Comparison of ENCODE assay signal across 1 cellular context in the genomic region with DNA sequence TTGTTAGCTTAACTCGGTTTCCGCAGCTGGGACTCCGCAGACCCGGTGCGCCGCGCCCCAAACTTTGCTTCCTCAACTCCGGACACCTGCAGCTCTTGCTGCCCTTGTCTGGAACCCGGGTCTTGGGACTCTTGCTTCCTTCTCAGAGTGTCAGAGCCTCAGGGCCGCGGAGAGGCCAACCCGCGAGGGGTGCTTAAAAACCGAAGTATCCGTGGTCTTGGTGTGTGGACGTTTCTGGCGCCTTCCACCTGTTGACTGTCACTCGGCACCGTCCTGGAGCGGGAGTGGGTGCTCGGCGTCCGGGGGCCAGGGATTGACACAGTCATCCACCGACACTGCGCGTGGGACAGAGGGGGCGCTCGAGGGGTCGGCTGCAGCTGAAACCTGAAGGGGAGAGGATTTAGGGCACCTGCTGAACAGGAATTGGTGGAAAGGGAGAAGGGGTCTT.
TF ChIP-seq lines count a peak whose summit lies in the region.

No MANE protein-coding gene starts in this region.

TF ChIP-seq in HepG2, 621 proteins besides CTCF, POLR2A, EP300 and RAD21 (continued from another document and continues in another):
- TF ChIP-seq MBD4 (IDR thresholded peaks at IDR 0.05; ENCODE audit: borderline replicate concordance, low read length): no peak
- TF ChIP-seq GFI1 (CRISPR knock-in tag; IDR thresholded peaks at IDR 0.05; ENCODE audit: borderline replicate concordance): no peak
- 0 out of 2 replicates have a peak, but pooled peaks have one; percentile 16 for TF ChIP-seq ZNF317 (CRISPR knock-in tag; IDR thresholded peaks at IDR 0.05)
- TF ChIP-seq MTA1 (CRISPR knock-in tag; IDR thresholded peaks at IDR 0.05; ENCODE audit: borderline replicate concordance): peak; percentile 14; the same call in 1 of the 2 replicates
- 0 out of 2 replicates have a peak, but pooled peaks have one; percentile 30 for TF ChIP-seq ZNF816 (CRISPR knock-in tag; IDR thresholded peaks at IDR 0.05; ENCODE audit: borderline replicate concordance)
- TF ChIP-seq ZNF235 (CRISPR knock-in tag; IDR thresholded peaks at IDR 0.05; ENCODE audit: borderline replicate concordance): 0 out of 2 replicates have a peak, but pooled peaks have one; percentile 51
- no peak for TF ChIP-seq TMF1 (CRISPR knock-in tag; IDR thresholded peaks at IDR 0.05; ENCODE audit: low read depth)
- TF ChIP-seq ELF3 (CRISPR knock-in tag; IDR thresholded peaks at IDR 0.05): 0 out of 2 replicates have a peak, but pooled peaks have one; percentile 1
- TF ChIP-seq HOXD1 (CRISPR knock-in tag; IDR thresholded peaks at IDR 0.05): no peak
- 0 out of 2 replicates have a peak, but pooled peaks have one; percentile 6 for TF ChIP-seq ARHGAP35 (CRISPR knock-in tag; IDR thresholded peaks at IDR 0.05; ENCODE audit: borderline replicate concordance)
- TF ChIP-seq, protein P1, sequence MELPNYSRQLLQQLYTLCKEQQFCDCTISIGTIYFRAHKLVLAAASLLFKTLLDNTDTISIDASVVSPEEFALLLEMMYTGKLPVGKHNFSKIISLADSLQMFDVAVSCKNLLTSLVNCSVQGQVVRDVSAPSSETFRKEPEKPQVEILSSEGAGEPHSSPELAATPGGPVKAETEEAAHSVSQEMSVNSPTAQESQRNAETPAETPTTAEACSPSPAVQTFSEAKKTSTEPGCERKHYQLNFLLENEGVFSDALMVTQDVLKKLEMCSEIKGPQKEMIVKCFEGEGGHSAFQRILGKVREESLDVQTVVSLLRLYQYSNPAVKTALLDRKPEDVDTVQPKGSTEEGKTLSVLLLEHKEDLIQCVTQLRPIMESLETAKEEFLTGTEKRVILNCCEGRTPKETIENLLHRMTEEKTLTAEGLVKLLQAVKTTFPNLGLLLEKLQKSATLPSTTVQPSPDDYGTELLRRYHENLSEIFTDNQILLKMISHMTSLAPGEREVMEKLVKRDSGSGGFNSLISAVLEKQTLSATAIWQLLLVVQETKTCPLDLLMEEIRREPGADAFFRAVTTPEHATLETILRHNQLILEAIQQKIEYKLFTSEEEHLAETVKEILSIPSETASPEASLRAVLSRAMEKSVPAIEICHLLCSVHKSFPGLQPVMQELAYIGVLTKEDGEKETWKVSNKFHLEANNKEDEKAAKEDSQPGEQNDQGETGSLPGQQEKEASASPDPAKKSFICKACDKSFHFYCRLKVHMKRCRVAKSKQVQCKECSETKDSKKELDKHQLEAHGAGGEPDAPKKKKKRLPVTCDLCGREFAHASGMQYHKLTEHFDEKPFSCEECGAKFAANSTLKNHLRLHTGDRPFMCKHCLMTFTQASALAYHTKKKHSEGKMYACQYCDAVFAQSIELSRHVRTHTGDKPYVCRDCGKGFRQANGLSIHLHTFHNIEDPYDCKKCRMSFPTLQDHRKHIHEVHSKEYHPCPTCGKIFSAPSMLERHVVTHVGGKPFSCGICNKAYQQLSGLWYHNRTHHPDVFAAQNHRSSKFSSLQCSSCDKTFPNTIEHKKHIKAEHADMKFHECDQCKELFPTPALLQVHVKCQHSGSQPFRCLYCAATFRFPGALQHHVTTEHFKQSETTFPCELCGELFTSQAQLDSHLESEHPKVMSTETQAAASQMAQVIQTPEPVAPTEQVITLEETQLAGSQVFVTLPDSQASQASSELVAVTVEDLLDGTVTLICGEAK (IDR thresholded peaks at IDR 0.05): no peak
- TF ChIP-seq, protein P1 (CRISPR knock-in tag; IDR thresholded peaks at IDR 0.05): no peak
- TF ChIP-seq, protein P2, sequence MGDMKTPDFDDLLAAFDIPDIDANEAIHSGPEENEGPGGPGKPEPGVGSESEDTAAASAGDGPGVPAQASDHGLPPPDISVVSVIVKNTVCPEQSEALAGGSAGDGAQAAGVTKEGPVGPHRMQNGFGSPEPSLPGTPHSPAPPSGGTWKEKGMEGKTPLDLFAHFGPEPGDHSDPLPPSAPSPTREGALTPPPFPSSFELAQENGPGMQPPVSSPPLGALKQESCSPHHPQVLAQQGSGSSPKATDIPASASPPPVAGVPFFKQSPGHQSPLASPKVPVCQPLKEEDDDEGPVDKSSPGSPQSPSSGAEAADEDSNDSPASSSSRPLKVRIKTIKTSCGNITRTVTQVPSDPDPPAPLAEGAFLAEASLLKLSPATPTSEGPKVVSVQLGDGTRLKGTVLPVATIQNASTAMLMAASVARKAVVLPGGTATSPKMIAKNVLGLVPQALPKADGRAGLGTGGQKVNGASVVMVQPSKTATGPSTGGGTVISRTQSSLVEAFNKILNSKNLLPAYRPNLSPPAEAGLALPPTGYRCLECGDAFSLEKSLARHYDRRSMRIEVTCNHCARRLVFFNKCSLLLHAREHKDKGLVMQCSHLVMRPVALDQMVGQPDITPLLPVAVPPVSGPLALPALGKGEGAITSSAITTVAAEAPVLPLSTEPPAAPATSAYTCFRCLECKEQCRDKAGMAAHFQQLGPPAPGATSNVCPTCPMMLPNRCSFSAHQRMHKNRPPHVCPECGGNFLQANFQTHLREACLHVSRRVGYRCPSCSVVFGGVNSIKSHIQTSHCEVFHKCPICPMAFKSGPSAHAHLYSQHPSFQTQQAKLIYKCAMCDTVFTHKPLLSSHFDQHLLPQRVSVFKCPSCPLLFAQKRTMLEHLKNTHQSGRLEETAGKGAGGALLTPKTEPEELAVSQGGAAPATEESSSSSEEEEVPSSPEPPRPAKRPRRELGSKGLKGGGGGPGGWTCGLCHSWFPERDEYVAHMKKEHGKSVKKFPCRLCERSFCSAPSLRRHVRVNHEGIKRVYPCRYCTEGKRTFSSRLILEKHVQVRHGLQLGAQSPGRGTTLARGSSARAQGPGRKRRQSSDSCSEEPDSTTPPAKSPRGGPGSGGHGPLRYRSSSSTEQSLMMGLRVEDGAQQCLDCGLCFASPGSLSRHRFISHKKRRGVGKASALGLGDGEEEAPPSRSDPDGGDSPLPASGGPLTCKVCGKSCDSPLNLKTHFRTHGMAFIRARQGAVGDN (CRISPR knock-in tag; IDR thresholded peaks at IDR 0.05): peak; percentile 74
- no peak for TF ChIP-seq YEATS4 (CRISPR knock-in tag; IDR thresholded peaks at IDR 0.05; ENCODE audit: borderline replicate concordance)
- no peak for TF ChIP-seq AKAP8 (CRISPR knock-in tag; IDR thresholded peaks at IDR 0.05)
- TF ChIP-seq, protein P3, sequence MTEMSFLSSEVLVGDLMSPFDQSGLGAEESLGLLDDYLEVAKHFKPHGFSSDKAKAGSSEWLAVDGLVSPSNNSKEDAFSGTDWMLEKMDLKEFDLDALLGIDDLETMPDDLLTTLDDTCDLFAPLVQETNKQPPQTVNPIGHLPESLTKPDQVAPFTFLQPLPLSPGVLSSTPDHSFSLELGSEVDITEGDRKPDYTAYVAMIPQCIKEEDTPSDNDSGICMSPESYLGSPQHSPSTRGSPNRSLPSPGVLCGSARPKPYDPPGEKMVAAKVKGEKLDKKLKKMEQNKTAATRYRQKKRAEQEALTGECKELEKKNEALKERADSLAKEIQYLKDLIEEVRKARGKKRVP (CRISPR knock-in tag; IDR thresholded peaks at IDR 0.05): 0 out of 4 replicates have a peak, but pooled peaks of 1 of the 2 experiments have one; percentile 1
- 0 out of 2 replicates have a peak, but pooled peaks have one; percentile 22 for TF ChIP-seq ZFX (CRISPR knock-in tag; IDR thresholded peaks at IDR 0.05; ENCODE audit: low read depth)
- TF ChIP-seq, protein P4, sequence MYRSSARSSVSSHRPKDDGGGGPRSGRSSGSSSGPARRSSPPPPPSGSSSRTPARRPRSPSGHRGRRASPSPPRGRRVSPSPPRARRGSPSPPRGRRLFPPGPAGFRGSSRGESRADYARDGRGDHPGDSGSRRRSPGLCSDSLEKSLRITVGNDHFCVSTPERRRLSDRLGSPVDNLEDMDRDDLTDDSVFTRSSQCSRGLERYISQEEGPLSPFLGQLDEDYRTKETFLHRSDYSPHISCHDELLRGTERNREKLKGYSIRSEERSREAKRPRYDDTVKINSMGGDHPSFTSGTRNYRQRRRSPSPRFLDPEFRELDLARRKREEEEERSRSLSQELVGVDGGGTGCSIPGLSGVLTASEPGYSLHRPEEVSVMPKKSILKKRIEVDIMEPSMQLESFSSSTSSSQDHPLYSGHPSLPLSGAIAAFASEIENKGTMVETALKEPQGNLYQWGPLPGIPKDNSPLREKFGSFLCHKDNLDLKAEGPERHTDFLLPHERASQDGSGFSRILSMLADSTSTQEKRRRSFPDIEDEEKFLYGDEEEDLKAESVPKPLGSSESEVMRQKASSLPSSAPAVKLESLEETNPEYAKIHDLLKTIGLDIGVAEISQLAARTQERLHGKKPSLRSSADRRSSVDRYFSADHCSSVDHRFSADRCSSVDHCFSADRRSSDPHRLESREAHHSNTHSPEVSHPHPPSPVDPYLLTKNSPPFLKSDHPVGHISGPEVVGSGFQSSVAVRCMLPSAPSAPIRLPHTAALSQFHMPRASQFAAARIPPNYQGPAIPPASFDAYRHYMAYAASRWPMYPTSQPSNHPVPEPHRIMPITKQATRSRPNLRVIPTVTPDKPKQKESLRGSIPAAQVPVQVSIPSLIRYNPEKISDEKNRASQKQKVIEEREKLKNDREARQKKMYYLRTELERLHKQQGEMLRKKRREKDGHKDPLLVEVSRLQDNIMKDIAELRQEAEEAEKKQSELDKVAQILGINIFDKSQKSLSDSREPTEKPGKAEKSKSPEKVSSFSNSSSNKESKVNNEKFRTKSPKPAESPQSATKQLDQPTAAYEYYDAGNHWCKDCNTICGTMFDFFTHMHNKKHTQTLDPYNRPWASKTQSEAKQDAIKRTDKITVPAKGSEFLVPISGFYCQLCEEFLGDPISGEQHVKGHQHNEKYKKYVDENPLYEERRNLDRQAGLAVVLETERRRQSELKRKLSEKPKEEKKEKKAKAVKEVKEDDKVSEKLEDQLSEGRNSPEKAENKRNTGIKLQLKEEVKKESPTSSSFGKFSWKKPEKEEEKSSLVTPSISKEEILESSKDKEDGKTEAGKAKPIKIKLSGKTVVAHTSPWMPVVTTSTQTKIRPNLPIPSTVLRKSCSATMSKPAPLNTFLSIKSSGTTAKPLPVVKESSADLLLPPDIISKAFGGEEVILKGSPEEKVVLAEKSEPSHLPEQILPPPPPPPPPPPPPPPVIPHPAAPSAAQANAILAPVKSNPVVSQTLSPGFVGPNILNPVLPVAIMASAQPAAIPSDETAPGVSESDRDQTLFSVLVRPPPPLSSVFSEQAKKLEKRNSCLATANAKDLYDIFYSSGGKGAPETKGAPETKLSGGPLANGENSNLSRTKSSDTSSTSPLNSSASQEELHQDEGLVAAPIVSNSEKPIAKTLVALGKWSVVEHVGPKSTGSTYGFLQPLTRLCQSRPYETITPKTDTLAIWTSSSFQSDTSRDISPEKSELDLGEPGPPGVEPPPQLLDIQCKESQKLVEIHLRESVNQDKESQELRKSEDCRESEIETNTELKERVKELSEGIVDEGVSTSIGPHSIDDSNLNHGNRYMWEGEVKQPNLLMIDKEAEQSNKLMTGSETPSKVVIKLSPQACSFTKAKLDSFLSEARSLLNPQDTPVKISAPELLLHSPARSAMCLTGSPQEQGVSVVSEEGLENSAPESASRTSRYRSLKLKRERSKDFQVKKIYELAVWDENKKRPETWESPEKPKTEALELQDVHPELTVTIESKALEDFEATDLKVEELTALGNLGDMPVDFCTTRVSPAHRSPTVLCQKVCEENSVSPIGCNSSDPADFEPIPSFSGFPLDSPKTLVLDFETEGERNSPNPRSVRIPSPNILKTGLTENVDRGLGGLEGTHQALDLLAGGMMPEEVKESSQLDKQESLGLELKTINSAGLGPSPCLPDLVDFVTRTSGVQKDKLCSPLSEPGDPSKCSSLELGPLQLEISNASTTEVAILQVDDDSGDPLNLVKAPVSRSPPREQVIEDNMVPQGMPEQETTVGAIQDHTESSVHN (CRISPR knock-in tag; IDR thresholded peaks at IDR 0.05): no peak
- peak; percentile 30; the same call in 1 of the 2 replicates for TF ChIP-seq ZNF670 (CRISPR knock-in tag; IDR thresholded peaks at IDR 0.05; ENCODE audit: borderline replicate concordance)
- TF ChIP-seq SALL1 (CRISPR knock-in tag; IDR thresholded peaks at IDR 0.05): 0 out of 2 replicates have a peak, but pooled peaks have one; percentile 2
- TF ChIP-seq ZNF749 (CRISPR knock-in tag; IDR thresholded peaks at IDR 0.05; ENCODE audit: borderline replicate concordance): 0 out of 2 replicates have a peak, but pooled peaks have one; percentile 13
- TF ChIP-seq FOSL2 (CRISPR knock-in tag; IDR thresholded peaks at IDR 0.05): peak; percentile 54
- TF ChIP-seq GTF2F1 (IDR thresholded peaks at IDR 0.05; ENCODE audit: low read length): no peak
- 0 out of 2 replicates have a peak, but pooled peaks have one; percentile 43 for TF ChIP-seq KDM5B (CRISPR knock-in tag; IDR thresholded peaks at IDR 0.05; ENCODE audit: borderline replicate concordance)
- TF ChIP-seq FOXA1 (IDR thresholded peaks at IDR 0.05): no peak
- peak; percentile 50 for TF ChIP-seq FOXA1 (CRISPR knock-in tag; IDR thresholded peaks at IDR 0.05)
- TF ChIP-seq ZBTB7B (CRISPR knock-in tag; IDR thresholded peaks at IDR 0.05): peak; percentile 21
- TF ChIP-seq, protein P5, sequence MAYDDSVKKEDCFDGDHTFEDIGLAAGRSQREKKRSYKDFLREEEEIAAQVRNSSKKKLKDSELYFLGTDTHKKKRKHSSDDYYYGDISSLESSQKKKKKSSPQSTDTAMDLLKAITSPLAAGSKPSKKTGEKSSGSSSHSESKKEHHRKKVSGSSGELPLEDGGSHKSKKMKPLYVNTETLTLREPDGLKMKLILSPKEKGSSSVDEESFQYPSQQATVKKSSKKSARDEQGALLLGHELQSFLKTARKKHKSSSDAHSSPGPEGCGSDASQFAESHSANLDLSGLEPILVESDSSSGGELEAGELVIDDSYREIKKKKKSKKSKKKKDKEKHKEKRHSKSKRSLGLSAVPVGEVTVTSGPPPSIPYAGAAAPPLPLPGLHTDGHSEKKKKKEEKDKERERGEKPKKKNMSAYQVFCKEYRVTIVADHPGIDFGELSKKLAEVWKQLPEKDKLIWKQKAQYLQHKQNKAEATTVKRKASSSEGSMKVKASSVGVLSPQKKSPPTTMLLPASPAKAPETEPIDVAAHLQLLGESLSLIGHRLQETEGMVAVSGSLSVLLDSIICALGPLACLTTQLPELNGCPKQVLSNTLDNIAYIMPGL (CRISPR knock-in tag; IDR thresholded peaks at IDR 0.05; ENCODE audit: borderline replicate concordance in 1 of 2, low read depth in 1 of 2): peak; percentile 90 to 91; a peak in 3 of 4 replicates
- TF ChIP-seq ZNF773 (CRISPR knock-in tag; IDR thresholded peaks at IDR 0.05; ENCODE audit: borderline replicate concordance): no peak
